ENCODE assay signal across 20 cellular contexts in genomic region chr7:22954251-22954650, GRCh38. TPM values are rescaled to one million over a fixed set of nuclear protein-coding genes. Genes with fewer than 3 reads are reported as not detected.
DNase-seq lines count a peak whose midpoint lies in the region; ATAC-seq, FAIRE-seq and TF ChIP-seq lines count a peak whose summit lies in the region.
"Had no signal": no experiment of that assay in that cellular context is flagged by ENCODE, and none has a peak within 500 bp of the region (broad histone marks: within the 10 kb centered on the region; RNA-seq: fewer than 3 reads in every experiment).

No MANE protein-coding gene starts in this region.

- H3K4me2 ChIP-seq in K562 (ENCODE audit: insufficient read depth, low read length) = no peak overlapping the region
- H3K4me2 ChIP-seq: BLaER1 had no signal

- BruUV-seq in K562 (replicated peaks; lab: Mats Ljungman, UMichigan) = no TSS peak

- POLR2A ChIA-PET in K562 (lab: Yijun Ruan, JAX) = no interaction called here

- H3K9ac ChIP-seq in K562 (ENCODE audit: insufficient read depth in 1 of 2, low read depth in 2 of 2, low read length in 2 of 2) (no peak overlapping the region), kidney (ENCODE audit: low read length in 2 of 2) (no peak overlapping the region)
- H3K9ac ChIP-seq: BLaER1, GM23248 had no signal

- in situ Hi-C loops in K562 (cut with MboI) = no loop called here

- whole genome bisulfite sequencing in K562 (ENCODE audit: insufficient coverage, low coverage, missing lambda C conversion rate) = 91% methylated on average over 1 of the region's 1 CpG

- no peaks in the 10 kb centered on the region for H3K4me1 ChIP-seq in K562 (replicated peaks in 1 of 2; ENCODE audit: control insufficient read depth in 2 of 2, insufficient read depth in 2 of 2, low read length in 2 of 2)
- H3K4me1 ChIP-seq in kidney (ENCODE audit: control insufficient read depth in 1 of 2, insufficient read depth in 1 of 2, low read depth in 1 of 2, low read length in 2 of 2) = no peaks in the 10 kb centered on the region

- ATAC-seq in K562 = no peak
- ATAC-seq: CD8-positive, alpha-beta T cell had no signal

- H4K20me1 ChIP-seq in K562 (replicated peaks; ENCODE audit: control insufficient read depth, insufficient read depth, low read length) = no peaks in the 10 kb centered on the region
- H4K20me1 ChIP-seq: BLaER1 had no signal

- no peak for TF ChIP-seq EP300 in K562 (IDR thresholded peaks at IDR 0.05; ENCODE audit: low read length)

- CTCF ChIA-PET in K562 (lab: Yijun Ruan, JAX; ENCODE audit: low intra/inter-chr PET ratio) = interaction anchor here (0.7 kb wide), 1 partner anchor 58 kb away, joined by 3 read pairs; no protein-coding TSS in a partner anchor

- H3K27ac ChIP-seq in K562 (ENCODE audit: extremely low read depth, low read depth, low read length) (no peak overlapping the region), kidney (ENCODE audit: low read depth in 2 of 2, low read length in 2 of 2) (no peak overlapping the region)
- H3K27ac ChIP-seq: 22Rv1, BLaER1, C4-2B, GM23248 had no signal

- no peak for TF ChIP-seq RAD21 in K562 (CRISPR knock-in tag; conservative IDR thresholded peaks at IDR 0.05 in 1 of 2, IDR thresholded peaks at IDR 0.05 in 1 of 2)

- TF ChIP-seq CTCF in K562 (IDR thresholded peaks at IDR 0.05 in 2 of 3, conservative IDR thresholded peaks at IDR 0.05 in 1 of 3; ENCODE audit: insufficient read depth in 2 of 3, low read depth in 1 of 3, low read length in 3 of 3) (no peak), kidney (IDR thresholded peaks at IDR 0.05; ENCODE audit: borderline replicate concordance, extremely low read depth, insufficient read depth) (no peak)

- intact Hi-C loops in K562 (cut with micrococcal nuclease) = no loop called here
- intact Hi-C loops in kidney (cut with DNase I) = no loop called here

- no peaks in the 10 kb centered on the region for H3K27me3 ChIP-seq in K562 (ENCODE audit: control insufficient read depth in 2 of 2, insufficient read depth in 2 of 2, low read length in 2 of 2)
- H3K27me3 ChIP-seq: BLaER1 had no signal

- no peaks in the 10 kb centered on the region for H3K79me2 ChIP-seq in K562 (ENCODE audit: control insufficient read depth, insufficient read depth, low read length)

- H3K4me3 ChIP-seq in K562 = no peak overlapping the region
- H3K4me3 ChIP-seq in kidney (ENCODE audit: low read length in 2 of 2) = no peak overlapping the region
- H3K4me3 ChIP-seq: BLaER1, GM23248 had no signal

- peak; percentile 14 for FAIRE-seq in GM19239 (lab: Jason Lieb, UNC)
- peak; percentile 83 for FAIRE-seq in RCC 7860 (lab: Jason Lieb, UNC)
- no peak for FAIRE-seq in K562 (lab: Jason Lieb, UNC)
- peak; percentile 93 for FAIRE-seq in kidney (lab: Jason Lieb, UNC)
- FAIRE-seq: GM12892, H1 had no signal

- no peak for TF ChIP-seq POLR2A in K562 (conservative IDR thresholded peaks at IDR 0.05)

- H3K9me3 ChIP-seq in K562 (replicated peaks; ENCODE audit: control insufficient read depth, insufficient read depth, low read depth, low read length) = no peaks in the 10 kb centered on the region
- H3K9me3 ChIP-seq in kidney (ENCODE audit: control insufficient read depth in 1 of 2, low read length in 2 of 2) = no peaks in the 10 kb centered on the region
- H3K9me3 ChIP-seq: BLaER1, Caco-2 had no signal

- peaks cover 16% of the 10 kb centered on the region; the same call in 1 of the 3 replicates for H3K36me3 ChIP-seq in K562 (ENCODE audit: control insufficient read depth, insufficient read depth, low read length)
- H3K36me3 ChIP-seq in kidney (ENCODE audit: control insufficient read depth in 1 of 2, insufficient read depth in 2 of 2, low read length in 2 of 2) = no peaks in the 10 kb centered on the region

- DNase-seq in GM19239 (ENCODE audit: insufficient read length, low spot score) (no peak), RCC 7860 (ENCODE audit: low spot score) (no peak), K562 (ENCODE audit: extremely low read depth in 1 of 4, low spot score in 3 of 4) (no peak), kidney (no peak), NCI-H1694 treated with DMSO at 0.1 percent for 48 hours (lab: John Stamatoyannopoulos, UW) (no peak), NCI-H2227 (lab: John Stamatoyannopoulos, UW; ENCODE audit: unreplicated experiment) (no peak)
- DNase-seq in activated T-cell treated with anti-CD3 and anti-CD28 coated beads, Interleukin-2, amount 50 U/mL, for 1 hour = no peak
- DNase-seq: Caco-2; CD4-positive, CD25-positive, alpha-beta regulatory T cell; CD8-positive, alpha-beta T cell; DMS153; DND-41; GM23248; H7; HCEC 1CT had no signal

- no peaks in the 10 kb centered on the region for H3K9me1 ChIP-seq in K562 (ENCODE audit: control insufficient read depth, insufficient read depth, low read length)

- no peak overlapping the region for H2AFZ ChIP-seq in K562 (ENCODE audit: low read depth, low read length)
- H2AFZ ChIP-seq: GM23248 had no signal

TF ChIP-seq in K562, 482 proteins besides CTCF, POLR2A, EP300 and RAD21:
- no peak for TF ChIP-seq FOSL1 (tag; conservative IDR thresholded peaks at IDR 0.05)
- peak; percentile 68 for TF ChIP-seq ZNF316 (IDR thresholded peaks at IDR 0.05)
- no peak for TF ChIP-seq ZNF347 (CRISPR knock-in tag; IDR thresholded peaks at IDR 0.05; ENCODE audit: low read depth)
- no peak for TF ChIP-seq SMAD3 (CRISPR knock-in tag; conservative IDR thresholded peaks at IDR 0.05)
- TF ChIP-seq C11orf30 (IDR thresholded peaks at IDR 0.05; ENCODE audit: low read depth) = peak; percentile 51

RNA-seq across cellular contexts. Expression of gene HYCC1, which starts 59.7 kb away (rescaled TPM):
- 25.8 and 69.5 TPM in 2 replicates for total RNA-seq in K562 (2011; cell fraction: chromatin; rRNA removed; ENCODE audit: low replicate concordance)
- 12.5 and 14.9 TPM in 2 replicates for total RNA-seq in K562 (2011; cell fraction: nucleolus; rRNA removed)
- 25.1 and 44.4 TPM in 2 replicates for total RNA-seq in K562 (2011; cell fraction: nucleoplasm; rRNA removed)
- 18.8 and 24.7 TPM in 2 replicates for total RNA-seq in K562 (2014; rRNA removed)
- 37.0 and 41.1 TPM in 2 replicates for total RNA-seq in K562 (2014; rRNA removed; fragmentation: Illumina TruSeq; extraction: Trizol)
- total RNA-seq in K562 (2015; rRNA removed; fragmentation: Illumina TruSeq; extraction: Trizol) = 26.5 and 38.1 TPM in 2 replicates
- total RNA-seq in K562 (2021) = 37.9 and 43.0 TPM in 2 replicates
- polyA plus RNA-seq in K562 (2011; rRNA removed) = 31.2 and 39.8 TPM in 2 replicates
- 7.6 and 15.5 TPM in 2 replicates for polyA plus RNA-seq in K562 (2011; cell fraction: cytosol; rRNA removed)
- 22.5 and 31.5 TPM in 2 replicates for polyA plus RNA-seq in K562 (2011; cell fraction: nucleus; rRNA removed)
- 16.3 and 36.3 TPM in 2 replicates for polyA plus RNA-seq in K562 (2012)
- 40.4 and 44.7 TPM in 2 replicates for polyA plus RNA-seq in K562 (2014; fragmentation: Illumina TruSeq; extraction: Trizol)
- 10 to 100 TPM; 11.2 to 16.0 TPM for polyA plus RNA-seq in K562 (2014; fragmentation: Nextera tagmentation; extraction: Ambion mirVana)
- polyA plus RNA-seq in K562 (2014; rRNA removed) = 33.3 and 40.6 TPM in 2 replicates
- 41.3 and 50.1 TPM in 2 replicates for polyA minus RNA-seq in K562 (2011; rRNA and poly(A)+ RNA removed)
- 13.6 and 20.0 TPM in 2 replicates for polyA minus RNA-seq in K562 (2011; cell fraction: cytosol; rRNA and poly(A)+ RNA removed)
- polyA minus RNA-seq in K562 (2011; cell fraction: nucleus; rRNA and poly(A)+ RNA removed) = 25.4 and 45.8 TPM in 2 replicates
- total RNA-seq in kidney = 22.6 TPM
- polyA plus RNA-seq in kidney (ENCODE audit: insufficient read depth, low read depth, low replicate concordance) = 2.2 TPM
